Comparison of ENCODE assay signal across 27 cellular contexts in the genomic region with DNA sequence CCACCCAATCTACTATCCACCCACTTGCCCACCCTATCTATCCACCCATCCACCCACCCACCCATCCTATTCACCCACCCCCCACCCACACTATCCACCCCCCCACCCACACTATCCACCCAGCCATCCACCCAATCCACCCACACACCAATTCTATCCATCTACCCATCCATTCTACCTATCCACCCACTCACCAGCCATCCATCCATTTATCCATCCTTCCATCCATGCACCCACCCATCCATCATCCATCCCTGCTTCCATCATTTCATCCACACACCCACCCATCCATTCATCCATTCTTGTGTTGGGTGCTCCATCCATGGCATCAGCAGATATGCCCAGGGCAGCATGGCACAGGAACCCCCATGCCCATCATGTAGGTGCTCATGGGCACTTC.
"Had no signal": no experiment of that assay in that cellular context is flagged by ENCODE, and none has a peak within 500 bp of the region (broad histone marks: within the 10 kb centered on the region; RNA-seq: fewer than 3 reads in every experiment).

No MANE protein-coding gene starts in this region.

- H3K9me3 Mint-ChIP-seq: stimulated activated effector memory CD8-positive, alpha-beta T cell treated with anti-CD3 and anti-CD28 coated beads, Interleukin-12 subunit alpha, Interleukin-12 subunit beta, amount 100 ng/mL, for 72 hours; stimulated activated naive CD8-positive, alpha-beta T cell treated with anti-CD3 and anti-CD28 coated beads, Interleukin-15, Interleukin-2, amounts not matched to agents 100 ng/mL and 50 ng/mL, for 24 hours; type B pancreatic cell had no signal

- DNase-seq: stimulated activated CD4-positive, alpha-beta T cell treated with anti-CD3 and anti-CD28 coated beads, Interleukin-2, amount 100 ng/mL, for 24 hours; stimulated activated CD4-positive, alpha-beta T cell treated with anti-CD3 and anti-CD28 coated beads, Interleukin-2, amount 100 ng/mL, for 48 hours; stimulated activated CD4-positive, alpha-beta T cell treated with anti-CD3 and anti-CD28 coated beads, Interleukin-4, amount 100 ng/mL, for 1 hour; stimulated activated CD4-positive, alpha-beta T cell treated with anti-CD3 and anti-CD28 coated beads, Interleukin-4, amount 100 ng/mL, for 24 hours; stimulated activated CD4-positive, alpha-beta T cell treated with anti-CD3 and anti-CD28 coated beads, Interleukin-4, amount 100 ng/mL, for 4 hours; stimulated activated CD8-positive, alpha-beta memory T cell treated with anti-CD3 and anti-CD28 coated beads, Interleukin-4, amount 100 ng/mL, for 48 hours; stimulated activated naive B cell treated with anti-CD40 and anti-IgM and Interleukin-4, amounts not matched to agents 10 μg/mL and 1 μg/mL and 100 μg/mL, for 72 hours; stimulated activated naive CD4-positive, alpha-beta T cell; stimulated activated naive CD4-positive, alpha-beta T cell treated with Interleukin-2 at 50 U/mL for 16 hours; stimulated activated naive CD8-positive, alpha-beta T cell treated with anti-CD3 and anti-CD28 coated beads, Interleukin-15, amount 100 ng/mL, for 72 hours; stimulated activated naive CD8-positive, alpha-beta T cell treated with anti-CD3 and anti-CD28 coated beads, Interleukin-15, Interleukin-2, amounts not matched to agents 100 U/mL and 50 U/mL, for 24 hours; stomach; substantia nigra; testis; tibial artery; transverse colon; upper lobe of left lung; upper lobe of right lung; uterus had no signal

- H3K27ac ChIP-seq: stomach, suprapubic skin, testis, thoracic aorta, tibial artery, tibial nerve, transverse colon, upper lobe of left lung, upper lobe of right lung, uterus, vagina had no signal

- H3K36me3 Mint-ChIP-seq: stimulated activated effector memory CD8-positive, alpha-beta T cell treated with anti-CD3 and anti-CD28 coated beads, Interleukin-12 subunit alpha, Interleukin-12 subunit beta, amount 100 ng/mL, for 72 hours; stimulated activated memory B cell treated with anti-CD40 and anti-IgM and Interleukin-4, amounts not matched to agents 10 μg/mL and 1 μg/mL and 100 μg/mL, for 72 hours; stimulated activated naive B cell treated with anti-CD40 and anti-IgM and Interleukin-4, amounts not matched to agents 10 μg/mL and 1 μg/mL and 100 μg/mL, for 72 hours; type B pancreatic cell had no signal

- H3K27me3 ChIP-seq: suprapubic skin, testis, tibial artery, tibial nerve, transverse colon, upper lobe of left lung, upper lobe of right lung, uterus, vagina had no signal

- H3K27me3 Mint-ChIP-seq: stimulated activated memory B cell treated with anti-CD40 and anti-IgM and Interleukin-4, amounts not matched to agents 10 μg/mL and 1 μg/mL and 100 μg/mL, for 72 hours; stimulated activated naive CD8-positive, alpha-beta T cell treated with anti-CD3 and anti-CD28 coated beads, Interleukin-15, Interleukin-2, amounts not matched to agents 100 ng/mL and 50 ng/mL, for 24 hours; type B pancreatic cell had no signal

- H3K4me1 ChIP-seq: stomach, suprapubic skin, testis, tibial artery, transverse colon, upper lobe of left lung, upper lobe of right lung, uterus, vagina had no signal

- H3K36me3 ChIP-seq: stomach, suprapubic skin, thoracic aorta, tibial artery, transverse colon, upper lobe of left lung, upper lobe of right lung, uterus, vagina had no signal

- H3K4me3 Mint-ChIP-seq: stimulated activated effector memory CD8-positive, alpha-beta T cell treated with anti-CD3 and anti-CD28 coated beads, Interleukin-12 subunit alpha, Interleukin-12 subunit beta, amount 100 ng/mL, for 72 hours; stimulated activated memory B cell treated with anti-CD40 and anti-IgM and Interleukin-4, amounts not matched to agents 10 μg/mL and 1 μg/mL and 100 μg/mL, for 72 hours; stimulated activated naive B cell treated with anti-CD40 and anti-IgM and Interleukin-4, amounts not matched to agents 10 μg/mL and 1 μg/mL and 100 μg/mL, for 72 hours; stimulated activated naive CD8-positive, alpha-beta T cell treated with anti-CD3 and anti-CD28 coated beads, Interleukin-15, amount 100 ng/mL, for 72 hours; stimulated activated naive CD8-positive, alpha-beta T cell treated with anti-CD3 and anti-CD28 coated beads, Interleukin-15, Interleukin-2, amounts not matched to agents 100 ng/mL and 50 ng/mL, for 24 hours; type B pancreatic cell had no signal

- H3K4me3 ChIP-seq: stomach, suprapubic skin, testis, thoracic aorta, tibial artery, tibial nerve, transverse colon, upper lobe of left lung, upper lobe of right lung, uterus, vagina had no signal

- H3K4me1 Mint-ChIP-seq: stimulated activated effector memory CD8-positive, alpha-beta T cell treated with anti-CD3 and anti-CD28 coated beads, Interleukin-12 subunit alpha, Interleukin-12 subunit beta, amount 100 ng/mL, for 72 hours; stimulated activated memory B cell treated with anti-CD40 and anti-IgM and Interleukin-4, amounts not matched to agents 10 μg/mL and 1 μg/mL and 100 μg/mL, for 72 hours; stimulated activated naive B cell treated with anti-CD40 and anti-IgM and Interleukin-4, amounts not matched to agents 10 μg/mL and 1 μg/mL and 100 μg/mL, for 72 hours; stimulated activated naive CD8-positive, alpha-beta T cell treated with anti-CD3 and anti-CD28 coated beads, Interleukin-15, amount 100 ng/mL, for 72 hours had no signal

- H3K27ac Mint-ChIP-seq: stimulated activated effector memory CD8-positive, alpha-beta T cell treated with anti-CD3 and anti-CD28 coated beads, Interleukin-12 subunit alpha, Interleukin-12 subunit beta, amount 100 ng/mL, for 72 hours; stimulated activated memory B cell treated with anti-CD40 and anti-IgM and Interleukin-4, amounts not matched to agents 10 μg/mL and 1 μg/mL and 100 μg/mL, for 72 hours; stimulated activated naive B cell treated with anti-CD40 and anti-IgM and Interleukin-4, amounts not matched to agents 10 μg/mL and 1 μg/mL and 100 μg/mL, for 72 hours; stimulated activated naive CD8-positive, alpha-beta T cell treated with anti-CD3 and anti-CD28 coated beads, Interleukin-15, amount 100 ng/mL, for 72 hours; stimulated activated naive CD8-positive, alpha-beta T cell treated with anti-CD3 and anti-CD28 coated beads, Interleukin-15, Interleukin-2, amounts not matched to agents 100 ng/mL and 50 ng/mL, for 24 hours; type B pancreatic cell had no signal

- H3K9me3 ChIP-seq: stomach, suprapubic skin, testis, thoracic aorta, tibial artery, tibial nerve, transverse colon, upper lobe of left lung, upper lobe of right lung, uterus, vagina had no signal
